In genomic region chr1:146486300-146487014, GRCh38 we compare ENCODE assay signal across 8 cellular contexts.
A peak's percentile ranks its signal among the peaks of the same experiment; 100 is the strongest.
DNase-seq lines count a peak whose midpoint lies in the region; ATAC-seq and TF ChIP-seq lines count a peak whose summit lies in the region.
"Not testable (repeated sequence)": the region's sequence is repeated elsewhere in the genome, so short reads cannot be mapped to it uniquely, and the experiment has no call there.

No MANE protein-coding gene starts in this region.

- DNase-seq in DMS 273 (lab: John Stamatoyannopoulos, UW; ENCODE audit: unreplicated experiment): peak; percentile 3
- peak; percentile 14 to 38 for DNase-seq in NCI-H1930 (lab: John Stamatoyannopoulos, UW)
- not testable (repeated sequence) for DNase-seq in activated T-helper 2 cell treated with anti-CD3 and anti-CD28 coated beads, Interferon-gamma antibody, Interleukin-2, Interleukin-4, amounts not matched to agents 10 μg/mL and 5 μg/mL and 100 μg/mL, durations not matched to agents 14 hours and 24 hours and 36 hours (ENCODE audit: low spot score)
- DNase-seq in Right ventricle myocardium superior: peak; percentile 41
- peak; percentile 47 for DNase-seq in lower lobe of right lung
- peak; percentile 2 for DNase-seq in renal cortical epithelial cell (ENCODE audit: low read depth)
- DNase-seq in upper lobe of left lung: peak; percentile 34 to 83

- not testable (repeated sequence) for TF ChIP-seq CTCF in lower lobe of right lung (IDR thresholded peaks at IDR 0.05); upper lobe of left lung (IDR thresholded peaks at IDR 0.05)

- intact Hi-C loops in activated T-helper 2 cell treated with anti-CD3 and anti-CD28 coated beads, Interferon-gamma antibody, Interleukin-2, Interleukin-4, amounts not matched to agents 10 μg/mL and 5 μg/mL and 100 μg/mL, durations not matched to agents 14 hours and 24 hours and 36 hours (cut with micrococcal nuclease); dendritic cell treated with granulocyte-macrophage colony-stimulating factor and Interleukin-4, amounts not matched to agents 40 ng/mL and 50 ng/mL, for 4 days (cut with micrococcal nuclease); Right ventricle myocardium superior (cut with DNase I); lower lobe of right lung (cut with DNase I): not testable (repeated sequence)

- H3K27me3 ChIP-seq in lower lobe of right lung (ENCODE audit: low read depth); upper lobe of left lung: not testable (repeated sequence)

- peak; percentile 89 for ATAC-seq in Right ventricle myocardium superior (ENCODE audit: poor library complexity)
- ATAC-seq in lower lobe of right lung: peak; percentile 88 to 94
- ATAC-seq in upper lobe of left lung (ENCODE audit: low FRiP score in 2 of 2): peak; percentile 86 to 88

- not testable (repeated sequence) for H3K4me3 Mint-ChIP-seq in activated T-helper 2 cell treated with anti-CD3 and anti-CD28 coated beads, Interferon-gamma antibody, Interleukin-2, Interleukin-4, amounts not matched to agents 10 μg/mL and 5 μg/mL and 100 μg/mL, durations not matched to agents 14 hours and 24 hours and 36 hours (ENCODE audit: low read depth)
- peak overlapping the region; percentile 35 for H3K4me3 Mint-ChIP-seq in dendritic cell treated with granulocyte-macrophage colony-stimulating factor and Interleukin-4, amounts not matched to agents 40 ng/mL and 50 ng/mL, for 4 days

- H3K36me3 Mint-ChIP-seq in activated T-helper 2 cell treated with anti-CD3 and anti-CD28 coated beads, Interferon-gamma antibody, Interleukin-2, Interleukin-4, amounts not matched to agents 10 μg/mL and 5 μg/mL and 100 μg/mL, durations not matched to agents 14 hours and 24 hours and 36 hours (ENCODE audit: low read depth); dendritic cell treated with granulocyte-macrophage colony-stimulating factor and Interleukin-4, amounts not matched to agents 40 ng/mL and 50 ng/mL, for 4 days (ENCODE audit: low read depth): not testable (repeated sequence)

- not testable (repeated sequence) for H3K36me3 ChIP-seq in lower lobe of right lung, upper lobe of left lung

- not testable (repeated sequence) for H3K27me3 Mint-ChIP-seq in activated T-helper 2 cell treated with anti-CD3 and anti-CD28 coated beads, Interferon-gamma antibody, Interleukin-2, Interleukin-4, amounts not matched to agents 10 μg/mL and 5 μg/mL and 100 μg/mL, durations not matched to agents 14 hours and 24 hours and 36 hours (ENCODE audit: low read depth); dendritic cell treated with granulocyte-macrophage colony-stimulating factor and Interleukin-4, amounts not matched to agents 40 ng/mL and 50 ng/mL, for 4 days

- H3K27ac Mint-ChIP-seq in activated T-helper 2 cell treated with anti-CD3 and anti-CD28 coated beads, Interferon-gamma antibody, Interleukin-2, Interleukin-4, amounts not matched to agents 10 μg/mL and 5 μg/mL and 100 μg/mL, durations not matched to agents 14 hours and 24 hours and 36 hours: peak overlapping the region; percentile 52
- H3K27ac Mint-ChIP-seq in dendritic cell treated with granulocyte-macrophage colony-stimulating factor and Interleukin-4, amounts not matched to agents 40 ng/mL and 50 ng/mL, for 4 days: not testable (repeated sequence)

- not testable (repeated sequence) for H3K4me1 ChIP-seq in lower lobe of right lung, upper lobe of left lung

- not testable (repeated sequence) for H3K4me1 Mint-ChIP-seq in activated T-helper 2 cell treated with anti-CD3 and anti-CD28 coated beads, Interferon-gamma antibody, Interleukin-2, Interleukin-4, amounts not matched to agents 10 μg/mL and 5 μg/mL and 100 μg/mL, durations not matched to agents 14 hours and 24 hours and 36 hours (ENCODE audit: low read depth); dendritic cell treated with granulocyte-macrophage colony-stimulating factor and Interleukin-4, amounts not matched to agents 40 ng/mL and 50 ng/mL, for 4 days (ENCODE audit: low read depth)

- H3K9me3 ChIP-seq in lower lobe of right lung, upper lobe of left lung: not testable (repeated sequence)

- H3K4me3 ChIP-seq in lower lobe of right lung (peak overlapping the region; percentile 40), upper lobe of left lung (peak overlapping the region in 3 of 4 donors; percentile 35 to 42 (median 41))

- H3K27ac ChIP-seq in lower lobe of right lung (peak overlapping the region; percentile 49), upper lobe of left lung (peak overlapping the region in 2 of 4 donors; percentile 35 to 66)

- WGBS in upper lobe of left lung, 2 donors: 6% methylated on average over 22 of the region's 35 CpGs; no CpG with 5 or more reads in 1 of the 2 donors

- H3K9me3 Mint-ChIP-seq in activated T-helper 2 cell treated with anti-CD3 and anti-CD28 coated beads, Interferon-gamma antibody, Interleukin-2, Interleukin-4, amounts not matched to agents 10 μg/mL and 5 μg/mL and 100 μg/mL, durations not matched to agents 14 hours and 24 hours and 36 hours; dendritic cell treated with granulocyte-macrophage colony-stimulating factor and Interleukin-4, amounts not matched to agents 40 ng/mL and 50 ng/mL, for 4 days: not testable (repeated sequence)

- TF ChIP-seq EP300 in upper lobe of left lung (IDR thresholded peaks at IDR 0.05): not testable (repeated sequence)

- not testable (repeated sequence) for TF ChIP-seq POLR2A in upper lobe of left lung (IDR thresholded peaks at IDR 0.05)
